In genomic region chr7:121385800-121386179, GRCh38 we compare ENCODE assay signal across 1 cellular context.
TF ChIP-seq lines count a peak whose summit lies in the region.

No MANE protein-coding gene starts in this region.

TF ChIP-seq in SK-N-SH, 30 proteins besides CTCF, POLR2A, EP300 and RAD21 (continued from another document):
- no peak for TF ChIP-seq PBX3 (IDR thresholded peaks at IDR 0.05)
- TF ChIP-seq TCF12 (IDR thresholded peaks at IDR 0.05): no peak
- TF ChIP-seq RCOR1 (IDR thresholded peaks at IDR 0.05; ENCODE audit: low read length): no peak
- TF ChIP-seq, protein P1, sequence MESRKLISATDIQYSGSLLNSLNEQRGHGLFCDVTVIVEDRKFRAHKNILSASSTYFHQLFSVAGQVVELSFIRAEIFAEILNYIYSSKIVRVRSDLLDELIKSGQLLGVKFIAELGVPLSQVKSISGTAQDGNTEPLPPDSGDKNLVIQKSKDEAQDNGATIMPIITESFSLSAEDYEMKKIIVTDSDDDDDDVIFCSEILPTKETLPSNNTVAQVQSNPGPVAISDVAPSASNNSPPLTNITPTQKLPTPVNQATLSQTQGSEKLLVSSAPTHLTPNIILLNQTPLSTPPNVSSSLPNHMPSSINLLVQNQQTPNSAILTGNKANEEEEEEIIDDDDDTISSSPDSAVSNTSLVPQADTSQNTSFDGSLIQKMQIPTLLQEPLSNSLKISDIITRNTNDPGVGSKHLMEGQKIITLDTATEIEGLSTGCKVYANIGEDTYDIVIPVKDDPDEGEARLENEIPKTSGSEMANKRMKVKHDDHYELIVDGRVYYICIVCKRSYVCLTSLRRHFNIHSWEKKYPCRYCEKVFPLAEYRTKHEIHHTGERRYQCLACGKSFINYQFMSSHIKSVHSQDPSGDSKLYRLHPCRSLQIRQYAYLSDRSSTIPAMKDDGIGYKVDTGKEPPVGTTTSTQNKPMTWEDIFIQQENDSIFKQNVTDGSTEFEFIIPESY (IDR thresholded peaks at IDR 0.05; ENCODE audit: borderline replicate concordance, low read depth): no peak
